In the genomic region with DNA sequence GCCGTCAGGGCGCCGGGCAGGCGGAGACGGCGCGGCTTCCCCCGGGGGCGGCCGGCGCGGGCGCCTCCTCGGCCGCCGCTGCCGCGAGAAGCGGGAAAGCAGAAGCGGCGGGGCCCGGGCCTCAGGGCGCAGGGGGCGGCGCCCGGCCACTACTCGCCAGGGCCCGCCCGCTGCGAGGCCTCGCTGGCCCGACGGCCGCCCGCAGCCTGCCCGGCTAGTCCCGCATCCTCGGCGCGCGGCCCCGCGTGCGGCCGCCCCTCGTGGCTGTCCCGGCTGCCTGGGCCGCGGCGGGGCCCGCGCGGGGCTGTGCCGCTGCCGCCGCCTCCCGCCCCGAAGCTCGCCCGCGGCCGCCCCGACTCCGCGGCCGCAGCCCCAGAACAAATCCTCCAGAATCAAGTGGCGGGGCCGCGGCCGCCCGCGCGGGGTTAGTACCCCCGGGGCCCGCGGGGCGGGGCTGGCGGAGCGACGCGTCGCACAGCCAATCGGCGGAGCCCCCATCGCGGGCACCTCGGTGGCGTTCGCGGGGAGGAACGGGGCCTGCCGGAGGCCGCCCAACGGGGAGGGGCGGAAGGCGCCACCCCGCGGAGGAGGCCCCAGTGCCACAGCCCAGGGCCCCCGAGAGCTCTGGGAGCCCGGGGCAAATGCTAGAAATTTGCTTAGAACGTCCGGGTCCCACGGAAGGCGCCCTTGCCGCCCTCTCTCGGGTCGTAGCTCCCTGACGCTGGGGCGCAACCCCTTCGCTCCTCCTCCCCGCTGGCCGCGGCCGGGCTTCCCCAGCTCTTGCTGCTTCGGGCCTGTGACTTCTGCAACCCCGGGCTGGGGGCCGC, we compare ENCODE assay signal across 1 cellular context.
TF ChIP-seq lines count a peak whose summit lies in the region.

A gene (minus strand): TSS at position 401 of the 827 bp plus-strand sequence. CDS start 408 bp downstream, outside the sequence.

TF ChIP-seq in HepG2, 621 proteins besides CTCF, POLR2A, EP300 and RAD21 (continued from another document):
- TF ChIP-seq, protein P1, sequence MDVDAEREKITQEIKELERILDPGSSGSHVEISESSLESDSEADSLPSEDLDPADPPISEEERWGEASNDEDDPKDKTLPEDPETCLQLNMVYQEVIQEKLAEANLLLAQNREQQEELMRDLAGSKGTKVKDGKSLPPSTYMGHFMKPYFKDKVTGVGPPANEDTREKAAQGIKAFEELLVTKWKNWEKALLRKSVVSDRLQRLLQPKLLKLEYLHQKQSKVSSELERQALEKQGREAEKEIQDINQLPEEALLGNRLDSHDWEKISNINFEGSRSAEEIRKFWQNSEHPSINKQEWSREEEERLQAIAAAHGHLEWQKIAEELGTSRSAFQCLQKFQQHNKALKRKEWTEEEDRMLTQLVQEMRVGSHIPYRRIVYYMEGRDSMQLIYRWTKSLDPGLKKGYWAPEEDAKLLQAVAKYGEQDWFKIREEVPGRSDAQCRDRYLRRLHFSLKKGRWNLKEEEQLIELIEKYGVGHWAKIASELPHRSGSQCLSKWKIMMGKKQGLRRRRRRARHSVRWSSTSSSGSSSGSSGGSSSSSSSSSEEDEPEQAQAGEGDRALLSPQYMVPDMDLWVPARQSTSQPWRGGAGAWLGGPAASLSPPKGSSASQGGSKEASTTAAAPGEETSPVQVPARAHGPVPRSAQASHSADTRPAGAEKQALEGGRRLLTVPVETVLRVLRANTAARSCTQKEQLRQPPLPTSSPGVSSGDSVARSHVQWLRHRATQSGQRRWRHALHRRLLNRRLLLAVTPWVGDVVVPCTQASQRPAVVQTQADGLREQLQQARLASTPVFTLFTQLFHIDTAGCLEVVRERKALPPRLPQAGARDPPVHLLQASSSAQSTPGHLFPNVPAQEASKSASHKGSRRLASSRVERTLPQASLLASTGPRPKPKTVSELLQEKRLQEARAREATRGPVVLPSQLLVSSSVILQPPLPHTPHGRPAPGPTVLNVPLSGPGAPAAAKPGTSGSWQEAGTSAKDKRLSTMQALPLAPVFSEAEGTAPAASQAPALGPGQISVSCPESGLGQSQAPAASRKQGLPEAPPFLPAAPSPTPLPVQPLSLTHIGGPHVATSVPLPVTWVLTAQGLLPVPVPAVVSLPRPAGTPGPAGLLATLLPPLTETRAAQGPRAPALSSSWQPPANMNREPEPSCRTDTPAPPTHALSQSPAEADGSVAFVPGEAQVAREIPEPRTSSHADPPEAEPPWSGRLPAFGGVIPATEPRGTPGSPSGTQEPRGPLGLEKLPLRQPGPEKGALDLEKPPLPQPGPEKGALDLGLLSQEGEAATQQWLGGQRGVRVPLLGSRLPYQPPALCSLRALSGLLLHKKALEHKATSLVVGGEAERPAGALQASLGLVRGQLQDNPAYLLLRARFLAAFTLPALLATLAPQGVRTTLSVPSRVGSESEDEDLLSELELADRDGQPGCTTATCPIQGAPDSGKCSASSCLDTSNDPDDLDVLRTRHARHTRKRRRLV (CRISPR knock-in tag; IDR thresholded peaks at IDR 0.05): no peak
- TF ChIP-seq SP140L (CRISPR knock-in tag; IDR thresholded peaks at IDR 0.05; ENCODE audit: borderline replicate concordance) (no peak), NFYC (CRISPR knock-in tag; IDR thresholded peaks at IDR 0.05) (0 out of 2 replicates have a peak, but pooled peaks have one; percentile 23), SMAD9 (CRISPR knock-in tag; IDR thresholded peaks at IDR 0.05) (no peak), MTF2 (CRISPR knock-in tag; IDR thresholded peaks at IDR 0.05; ENCODE audit: borderline replicate concordance) (no peak), GTF3A (CRISPR knock-in tag; conservative IDR thresholded peaks at IDR 0.05) (no peak), HDAC1 (CRISPR knock-in tag; IDR thresholded peaks at IDR 0.05) (no peak), ZNF12 (CRISPR knock-in tag; IDR thresholded peaks at IDR 0.05) (no peak), MIXL1 (CRISPR knock-in tag; IDR thresholded peaks at IDR 0.05) (no peak), ZNF768 (CRISPR knock-in tag; IDR thresholded peaks at IDR 0.05) (no peak), ZNF563 (CRISPR knock-in tag; IDR thresholded peaks at IDR 0.05) (peak; percentile 41; the same call in 1 of the 2 replicates), REXO4 (CRISPR knock-in tag; IDR thresholded peaks at IDR 0.05; ENCODE audit: borderline replicate concordance) (no peak), RNF2 (conservative IDR thresholded peaks at IDR 0.05; ENCODE audit: low read depth) (no peak), GABPB1 (CRISPR knock-in tag; IDR thresholded peaks at IDR 0.05) (no peak), NFE2L1 (CRISPR knock-in tag; IDR thresholded peaks at IDR 0.05; ENCODE audit: borderline replicate concordance) (no peak)
- TF ChIP-seq, protein P2, sequence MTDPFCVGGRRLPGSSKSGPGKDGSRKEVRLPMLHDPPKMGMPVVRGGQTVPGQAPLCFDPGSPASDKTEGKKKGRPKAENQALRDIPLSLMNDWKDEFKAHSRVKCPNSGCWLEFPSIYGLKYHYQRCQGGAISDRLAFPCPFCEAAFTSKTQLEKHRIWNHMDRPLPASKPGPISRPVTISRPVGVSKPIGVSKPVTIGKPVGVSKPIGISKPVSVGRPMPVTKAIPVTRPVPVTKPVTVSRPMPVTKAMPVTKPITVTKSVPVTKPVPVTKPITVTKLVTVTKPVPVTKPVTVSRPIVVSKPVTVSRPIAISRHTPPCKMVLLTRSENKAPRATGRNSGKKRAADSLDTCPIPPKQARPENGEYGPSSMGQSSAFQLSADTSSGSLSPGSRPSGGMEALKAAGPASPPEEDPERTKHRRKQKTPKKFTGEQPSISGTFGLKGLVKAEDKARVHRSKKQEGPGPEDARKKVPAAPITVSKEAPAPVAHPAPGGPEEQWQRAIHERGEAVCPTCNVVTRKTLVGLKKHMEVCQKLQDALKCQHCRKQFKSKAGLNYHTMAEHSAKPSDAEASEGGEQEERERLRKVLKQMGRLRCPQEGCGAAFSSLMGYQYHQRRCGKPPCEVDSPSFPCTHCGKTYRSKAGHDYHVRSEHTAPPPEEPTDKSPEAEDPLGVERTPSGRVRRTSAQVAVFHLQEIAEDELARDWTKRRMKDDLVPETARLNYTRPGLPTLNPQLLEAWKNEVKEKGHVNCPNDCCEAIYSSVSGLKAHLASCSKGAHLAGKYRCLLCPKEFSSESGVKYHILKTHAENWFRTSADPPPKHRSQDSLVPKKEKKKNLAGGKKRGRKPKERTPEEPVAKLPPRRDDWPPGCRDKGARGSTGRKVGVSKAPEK (CRISPR knock-in tag; IDR thresholded peaks at IDR 0.05; ENCODE audit: borderline replicate concordance): no peak
- TF ChIP-seq, protein P3, sequence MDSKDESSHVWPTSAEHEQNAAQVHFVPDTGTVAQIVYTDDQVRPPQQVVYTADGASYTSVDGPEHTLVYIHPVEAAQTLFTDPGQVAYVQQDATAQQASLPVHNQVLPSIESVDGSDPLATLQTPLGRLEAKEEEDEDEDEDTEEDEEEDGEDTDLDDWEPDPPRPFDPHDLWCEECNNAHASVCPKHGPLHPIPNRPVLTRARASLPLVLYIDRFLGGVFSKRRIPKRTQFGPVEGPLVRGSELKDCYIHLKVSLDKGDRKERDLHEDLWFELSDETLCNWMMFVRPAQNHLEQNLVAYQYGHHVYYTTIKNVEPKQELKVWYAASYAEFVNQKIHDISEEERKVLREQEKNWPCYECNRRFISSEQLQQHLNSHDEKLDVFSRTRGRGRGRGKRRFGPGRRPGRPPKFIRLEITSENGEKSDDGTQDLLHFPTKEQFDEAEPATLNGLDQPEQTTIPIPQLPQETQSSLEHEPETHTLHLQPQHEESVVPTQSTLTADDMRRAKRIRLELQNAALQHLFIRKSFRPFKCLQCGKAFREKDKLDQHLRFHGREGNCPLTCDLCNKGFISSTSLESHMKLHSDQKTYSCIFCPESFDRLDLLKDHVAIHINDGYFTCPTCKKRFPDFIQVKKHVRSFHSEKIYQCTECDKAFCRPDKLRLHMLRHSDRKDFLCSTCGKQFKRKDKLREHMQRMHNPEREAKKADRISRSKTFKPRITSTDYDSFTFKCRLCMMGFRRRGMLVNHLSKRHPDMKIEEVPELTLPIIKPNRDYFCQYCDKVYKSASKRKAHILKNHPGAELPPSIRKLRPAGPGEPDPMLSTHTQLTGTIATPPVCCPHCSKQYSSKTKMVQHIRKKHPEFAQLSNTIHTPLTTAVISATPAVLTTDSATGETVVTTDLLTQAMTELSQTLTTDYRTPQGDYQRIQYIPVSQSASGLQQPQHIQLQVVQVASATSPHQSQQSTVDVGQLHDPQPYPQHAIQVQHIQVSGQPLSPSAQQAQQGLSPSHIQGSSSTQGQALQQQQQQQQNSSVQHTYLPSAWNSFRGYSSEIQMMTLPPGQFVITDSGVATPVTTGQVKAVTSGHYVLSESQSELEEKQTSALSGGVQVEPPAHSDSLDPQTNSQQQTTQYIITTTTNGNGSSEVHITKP (CRISPR knock-in tag; IDR thresholded peaks at IDR 0.05; ENCODE audit: low read depth): no peak
- TF ChIP-seq, protein P4, sequence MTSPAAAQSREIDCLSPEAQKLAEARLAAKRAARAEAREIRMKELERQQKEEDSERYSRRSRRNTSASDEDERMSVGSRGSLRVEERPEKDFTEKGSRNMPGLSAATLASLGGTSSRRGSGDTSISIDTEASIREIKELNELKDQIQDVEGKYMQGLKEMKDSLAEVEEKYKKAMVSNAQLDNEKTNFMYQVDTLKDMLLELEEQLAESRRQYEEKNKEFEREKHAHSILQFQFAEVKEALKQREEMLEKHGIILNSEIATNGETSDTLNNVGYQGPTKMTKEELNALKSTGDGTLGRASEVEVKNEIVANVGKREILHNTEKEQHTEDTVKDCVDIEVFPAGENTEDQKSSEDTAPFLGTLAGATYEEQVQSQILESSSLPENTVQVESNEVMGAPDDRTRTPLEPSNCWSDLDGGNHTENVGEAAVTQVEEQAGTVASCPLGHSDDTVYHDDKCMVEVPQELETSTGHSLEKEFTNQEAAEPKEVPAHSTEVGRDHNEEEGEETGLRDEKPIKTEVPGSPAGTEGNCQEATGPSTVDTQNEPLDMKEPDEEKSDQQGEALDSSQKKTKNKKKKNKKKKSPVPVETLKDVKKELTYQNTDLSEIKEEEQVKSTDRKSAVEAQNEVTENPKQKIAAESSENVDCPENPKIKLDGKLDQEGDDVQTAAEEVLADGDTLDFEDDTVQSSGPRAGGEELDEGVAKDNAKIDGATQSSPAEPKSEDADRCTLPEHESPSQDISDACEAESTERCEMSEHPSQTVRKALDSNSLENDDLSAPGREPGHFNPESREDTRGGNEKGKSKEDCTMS (CRISPR knock-in tag; conservative IDR thresholded peaks at IDR 0.05): no peak
- TF ChIP-seq, protein P5, sequence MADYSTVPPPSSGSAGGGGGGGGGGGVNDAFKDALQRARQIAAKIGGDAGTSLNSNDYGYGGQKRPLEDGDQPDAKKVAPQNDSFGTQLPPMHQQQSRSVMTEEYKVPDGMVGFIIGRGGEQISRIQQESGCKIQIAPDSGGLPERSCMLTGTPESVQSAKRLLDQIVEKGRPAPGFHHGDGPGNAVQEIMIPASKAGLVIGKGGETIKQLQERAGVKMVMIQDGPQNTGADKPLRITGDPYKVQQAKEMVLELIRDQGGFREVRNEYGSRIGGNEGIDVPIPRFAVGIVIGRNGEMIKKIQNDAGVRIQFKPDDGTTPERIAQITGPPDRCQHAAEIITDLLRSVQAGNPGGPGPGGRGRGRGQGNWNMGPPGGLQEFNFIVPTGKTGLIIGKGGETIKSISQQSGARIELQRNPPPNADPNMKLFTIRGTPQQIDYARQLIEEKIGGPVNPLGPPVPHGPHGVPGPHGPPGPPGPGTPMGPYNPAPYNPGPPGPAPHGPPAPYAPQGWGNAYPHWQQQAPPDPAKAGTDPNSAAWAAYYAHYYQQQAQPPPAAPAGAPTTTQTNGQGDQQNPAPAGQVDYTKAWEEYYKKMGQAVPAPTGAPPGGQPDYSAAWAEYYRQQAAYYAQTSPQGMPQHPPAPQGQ (CRISPR knock-in tag; IDR thresholded peaks at IDR 0.05; ENCODE audit: borderline replicate concordance): no peak
